20 cellular contexts compared by ENCODE assay signal in genomic region chr2:216107320-216107719, GRCh38. TPM values are rescaled to one million over a fixed set of nuclear protein-coding genes. Genes with fewer than 3 reads are reported as not detected.
A peak's percentile ranks its signal among the peaks of the same experiment; 100 is the strongest.
DNase-seq lines count a peak whose midpoint lies in the region; TF ChIP-seq lines count a peak whose summit lies in the region.
"Had no signal": no experiment of that assay in that cellular context is flagged by ENCODE, and none has a peak within 500 bp of the region (broad histone marks: within the 10 kb centered on the region; RNA-seq: fewer than 3 reads in every experiment).

No MANE protein-coding gene starts in this region.

- H2AFZ ChIP-seq in trophoblast cell (ENCODE audit: insufficient read depth, low read length, poor library complexity) (peak overlapping the region; percentile 79), OCI-LY7 (ENCODE audit: low read length) (no peak overlapping the region)

- H3K9me2 ChIP-seq in OCI-LY7 (ENCODE audit: insufficient read depth, low read length), result no peaks in the 10 kb centered on the region

- H3K4me2 ChIP-seq in trophoblast cell (ENCODE audit: low read length), result peak overlapping the region; percentile 26
- no peak overlapping the region for H3K4me2 ChIP-seq in OCI-LY7 (ENCODE audit: low read length)

- H2AK5ac ChIP-seq in trophoblast cell (ENCODE audit: low read length), result peak overlapping the region; percentile 68

- H4K8ac ChIP-seq in trophoblast cell (ENCODE audit: low read depth, low read length), result peak overlapping the region; percentile 95

- H3K27me3 ChIP-seq in adipocyte (replicated peaks; ENCODE audit: control insufficient read depth, insufficient read depth, low read length), result no peaks in the 10 kb centered on the region
- H3K27me3 ChIP-seq in iPS-15b (ENCODE audit: control insufficient read depth, insufficient read depth, low read length), result no peaks in the 10 kb centered on the region
- H3K27me3 ChIP-seq in trophoblast cell (ENCODE audit: insufficient read depth, low read length), result no peaks in the 10 kb centered on the region
- no peaks in the 10 kb centered on the region for H3K27me3 ChIP-seq in Peyer's patch
- H3K27me3 ChIP-seq: dorsolateral prefrontal cortex, sigmoid colon, thyroid gland had no signal

- H3K27ac Mint-ChIP-seq in activated CD4-positive, alpha-beta memory T cell treated with anti-CD3 and anti-CD28 coated beads, Interleukin-2, amount 10 ng/mL, durations not matched to agents 7 days and 5 days, result no peak overlapping the region
- no peak overlapping the region for H3K27ac Mint-ChIP-seq in activated CD4-positive, alpha-beta memory T cell treated with anti-CD3 and anti-CD28 coated beads for 36 hours
- H3K27ac Mint-ChIP-seq: natural killer cell had no signal

- DNase-seq in activated CD4-positive, alpha-beta memory T cell treated with anti-CD3 and anti-CD28 coated beads, Interleukin-2, amount 10 ng/mL, durations not matched to agents 7 days and 5 days, result no peak
- DNase-seq in activated CD4-positive, alpha-beta memory T cell treated with anti-CD3 and anti-CD28 coated beads for 36 hours, result no peak
- DNase-seq in adipocyte (ENCODE audit: low read depth) (no peak), trophoblast cell (no peak), Peyer's patch (no peak), OCI-LY7 (ENCODE audit: low spot score) (no peak), globus pallidus (ENCODE audit: low spot score) (no peak)
- DNase-seq: 8988T; activated CD8-positive, alpha-beta memory T cell treated with anti-CD3 and anti-CD28 coated beads for 24 hours; dorsolateral prefrontal cortex; EL; GOT3; natural killer cell; NCI-H2029; NCI-H524; sigmoid colon; stimulated activated CD4-positive, alpha-beta T cell treated with anti-CD3 and anti-CD28 coated beads, Interleukin-4, amount 100 ng/mL, for 4 hours; thyroid gland had no signal

- H3K79me1 ChIP-seq in trophoblast cell (ENCODE audit: low read length), result peaks cover 5% of the 10 kb centered on the region

- H4K91ac ChIP-seq in trophoblast cell (ENCODE audit: low read depth, low read length), result peak overlapping the region; percentile 56

- TF ChIP-seq POLR2A in Peyer's patch (IDR thresholded peaks at IDR 0.05), result no peak

- peak overlapping the region; percentile 99 for H3K9ac ChIP-seq in adipocyte (ENCODE audit: low read length)
- H3K9ac ChIP-seq in iPS-15b (ENCODE audit: low read depth, low read length), result peak overlapping the region; percentile 49
- H3K9ac ChIP-seq in trophoblast cell (ENCODE audit: low read length), result no peak overlapping the region

- no CpG with 5 or more reads among the region's 8 CpGs for WGBS in trophoblast cell (ENCODE audit: extremely low coverage, insufficient coverage, insufficient read length)

- H3K23ac ChIP-seq in trophoblast cell (ENCODE audit: low read length), result no peak overlapping the region

- no peak overlapping the region for H3K14ac ChIP-seq in trophoblast cell (ENCODE audit: low read length)

- H2BK5ac ChIP-seq in trophoblast cell (ENCODE audit: low read depth, low read length, poor library complexity), result no peak overlapping the region

- H3K18ac ChIP-seq in trophoblast cell (ENCODE audit: low read length), result no peak overlapping the region

- intact Hi-C loops in activated CD4-positive, alpha-beta memory T cell treated with anti-CD3 and anti-CD28 coated beads for 36 hours (cut with micrococcal nuclease), result no loop called here
- intact Hi-C loops in OCI-LY7 (cut with micrococcal nuclease; ENCODE audit: unreplicated experiment), result loop anchor here (10.0 kb wide), 1 partner anchor 1303 kb away; the partner anchor contains the start of gene BARD1

- H3K9me3 Mint-ChIP-seq in activated CD4-positive, alpha-beta memory T cell treated with anti-CD3 and anti-CD28 coated beads, Interleukin-2, amount 10 ng/mL, durations not matched to agents 7 days and 5 days, result no peaks in the 10 kb centered on the region
- no peaks in the 10 kb centered on the region for H3K9me3 Mint-ChIP-seq in activated CD4-positive, alpha-beta memory T cell treated with anti-CD3 and anti-CD28 coated beads for 36 hours
- H3K9me3 Mint-ChIP-seq: activated T-helper 2 cell treated with anti-CD3 and anti-CD28 coated beads, Interferon-gamma antibody, Interleukin-2, Interleukin-4, amounts not matched to agents 10 μg/mL and 5 μg/mL and 100 μg/mL, durations not matched to agents 14 hours and 24 hours and 36 hours; natural killer cell had no signal

- CTCF ChIA-PET in activated CD4-positive, alpha-beta memory T cell treated with anti-CD3 and anti-CD28 coated beads, Interleukin-2, amount 10 ng/mL, durations not matched to agents 7 days and 5 days (lab: Charles Lee), result interaction anchor here (1.0 to 4.1 kb wide), 3 partner anchors 14 to 49 kb away, joined by 3 to 32 read pairs (median 27); partner anchors contain the start of genes PECR and TMEM169
- CTCF ChIA-PET in activated CD4-positive, alpha-beta memory T cell treated with anti-CD3 and anti-CD28 coated beads for 36 hours (lab: Charles Lee), result interaction anchor here (3.3 to 7.6 kb wide), 4 partner anchors 13 to 74 kb away, joined by 32 to 50 read pairs (median 42); partner anchors contain the start of genes PECR and TMEM169
- CTCF ChIA-PET in OCI-LY7 (lab: Charles Lee; ENCODE audit: unreplicated experiment), result interaction anchor here (0.9 kb wide), 1 partner anchor 23 kb away, joined by 4 read pairs; no protein-coding TSS in a partner anchor

- H3K27ac ChIP-seq in trophoblast cell (ENCODE audit: low read depth, low read length) (no peak overlapping the region), Peyer's patch (peak overlapping the region in 2 of 4 donors; percentile 47 to 55), OCI-LY7 (ENCODE audit: low read depth, low read length, poor library complexity, severe bottlenecking) (no peak overlapping the region)
- H3K27ac ChIP-seq: dorsolateral prefrontal cortex, thyroid gland had no signal

- peaks cover 28% of the 10 kb centered on the region for H3K36me3 Mint-ChIP-seq in activated CD4-positive, alpha-beta memory T cell treated with anti-CD3 and anti-CD28 coated beads, Interleukin-2, amount 10 ng/mL, durations not matched to agents 7 days and 5 days (ENCODE audit: low read depth)
- H3K36me3 Mint-ChIP-seq in activated CD4-positive, alpha-beta memory T cell treated with anti-CD3 and anti-CD28 coated beads for 36 hours, result peaks cover 29% of the 10 kb centered on the region
- H3K36me3 Mint-ChIP-seq: natural killer cell had no signal

- peaks cover 27% of the 10 kb centered on the region for H3K4me1 ChIP-seq in adipocyte (ENCODE audit: control insufficient read depth, insufficient read depth, low read length)
- H3K4me1 ChIP-seq in iPS-15b (ENCODE audit: control insufficient read depth, insufficient read depth, low read length), result peaks cover 11% of the 10 kb centered on the region
- peaks cover 2 to 10% of the 10 kb centered on the region in 2 experiments for H3K4me1 ChIP-seq in trophoblast cell (ENCODE audit: control insufficient read depth in 1 of 2, insufficient read depth in 2 of 2, low read length in 2 of 2)
- H3K4me1 ChIP-seq in Peyer's patch, result peaks cover 0 to 18% (median 2%) of the 10 kb centered on the region in 4 donors
- peaks cover 29% of the 10 kb centered on the region for H3K4me1 ChIP-seq in OCI-LY7 (ENCODE audit: insufficient read depth, low read length, poor library complexity, severe bottlenecking)

- peak overlapping the region; percentile 1 for H3K4me3 Mint-ChIP-seq in activated CD4-positive, alpha-beta memory T cell treated with anti-CD3 and anti-CD28 coated beads, Interleukin-2, amount 10 ng/mL, durations not matched to agents 7 days and 5 days
- H3K4me3 Mint-ChIP-seq in activated CD4-positive, alpha-beta memory T cell treated with anti-CD3 and anti-CD28 coated beads for 36 hours, result no peak overlapping the region

- H3K9me3 ChIP-seq in adipocyte (ENCODE audit: control insufficient read depth, low read length), result no peaks in the 10 kb centered on the region
- no peaks in the 10 kb centered on the region for H3K9me3 ChIP-seq in iPS-15b (ENCODE audit: control insufficient read depth, insufficient read depth, low read length)
- no peaks in the 10 kb centered on the region for H3K9me3 ChIP-seq in trophoblast cell (ENCODE audit: insufficient read depth, low read depth, low read length)
- no peaks in the 10 kb centered on the region for H3K9me3 ChIP-seq in Peyer's patch
- H3K9me3 ChIP-seq in OCI-LY7 (ENCODE audit: low read length), result no peaks in the 10 kb centered on the region
- H3K9me3 ChIP-seq: sigmoid colon, thyroid gland had no signal

- H3K4me1 Mint-ChIP-seq in activated CD4-positive, alpha-beta memory T cell treated with anti-CD3 and anti-CD28 coated beads, Interleukin-2, amount 10 ng/mL, durations not matched to agents 7 days and 5 days, result peaks cover 37% of the 10 kb centered on the region
- peaks cover 32% of the 10 kb centered on the region for H3K4me1 Mint-ChIP-seq in activated CD4-positive, alpha-beta memory T cell treated with anti-CD3 and anti-CD28 coated beads for 36 hours (ENCODE audit: low read depth)

- POLR2A ChIA-PET in activated CD4-positive, alpha-beta memory T cell treated with anti-CD3 and anti-CD28 coated beads, Interleukin-2, amount 10 ng/mL, durations not matched to agents 7 days and 5 days (lab: Charles Lee), result interaction anchor here (0.9 to 8.5 kb wide), 3 partner anchors 12 to 75 kb away, joined by 3 to 103 read pairs (median 29); partner anchors contain the start of genes PECR and TMEM169
- POLR2A ChIA-PET in activated CD4-positive, alpha-beta memory T cell treated with anti-CD3 and anti-CD28 coated beads for 36 hours (lab: Charles Lee), result interaction anchor here (1.0 kb wide), 1 partner anchor 15 kb away, joined by 3 read pairs; no protein-coding TSS in a partner anchor
- POLR2A ChIA-PET in OCI-LY7 (lab: Charles Lee), result interaction anchor here (1.3 to 1.9 kb wide), 3 partner anchors 10 to 30 kb away, joined by 3 to 5 read pairs (median 5); no protein-coding TSS in a partner anchor

- H3K4ac ChIP-seq in trophoblast cell (ENCODE audit: low read depth, low read length), result no peak overlapping the region

- H3K36me3 ChIP-seq in adipocyte (ENCODE audit: control insufficient read depth, insufficient read depth, low read length, severe bottlenecking) (peaks cover 18% of the 10 kb centered on the region), iPS-15b (ENCODE audit: control insufficient read depth, insufficient read depth, low read length) (peaks cover 7% of the 10 kb centered on the region), trophoblast cell (ENCODE audit: control insufficient read depth in 1 of 2, insufficient read depth in 2 of 2, low read length in 2 of 2) (peaks cover 2 to 7% of the 10 kb centered on the region in 2 experiments), Peyer's patch (peaks cover 0 to 11% (median 0%) of the 10 kb centered on the region in 3 donors), OCI-LY7 (ENCODE audit: insufficient read depth, low read length) (peaks cover 22% of the 10 kb centered on the region)
- H3K36me3 ChIP-seq: thyroid gland had no signal

- peak overlapping the region; percentile 42 for H2BK12ac ChIP-seq in trophoblast cell (ENCODE audit: low read length)

- no peaks in the 10 kb centered on the region for H3K27me3 Mint-ChIP-seq in activated CD4-positive, alpha-beta memory T cell treated with anti-CD3 and anti-CD28 coated beads, Interleukin-2, amount 10 ng/mL, durations not matched to agents 7 days and 5 days
- peaks cover 2% of the 10 kb centered on the region for H3K27me3 Mint-ChIP-seq in activated CD4-positive, alpha-beta memory T cell treated with anti-CD3 and anti-CD28 coated beads for 36 hours

- TF ChIP-seq CTCF in Peyer's patch (IDR thresholded peaks at IDR 0.05) (no peak), OCI-LY7 (conservative IDR thresholded peaks at IDR 0.05; ENCODE audit: low read length) (no peak)

- H3K79me2 ChIP-seq in trophoblast cell (ENCODE audit: control insufficient read depth, insufficient read depth, low read length, poor library complexity), result peaks cover 5% of the 10 kb centered on the region
- peaks cover 31% of the 10 kb centered on the region for H3K79me2 ChIP-seq in OCI-LY7 (ENCODE audit: insufficient read depth, low read depth, low read length)

- BruUV-seq in OCI-LY7 (replicated peaks; lab: Mats Ljungman, UMichigan), result no TSS peak

- H4K12ac ChIP-seq in trophoblast cell (ENCODE audit: low read depth, low read length), result peak overlapping the region; percentile 51

- H3K4me3 ChIP-seq in adipocyte (ENCODE audit: low read length), result peak overlapping the region; percentile 8
- H3K4me3 ChIP-seq in iPS-15b (ENCODE audit: low read depth, low read length), result peak overlapping the region; percentile 16
- H3K4me3 ChIP-seq in trophoblast cell (ENCODE audit: low read depth, low read length), result no peak overlapping the region
- H3K4me3 ChIP-seq in Peyer's patch, result peak overlapping the region in 2 of 4 donors; percentile 23 to 73
- H3K4me3 ChIP-seq in OCI-LY7 (ENCODE audit: low read depth, low read length, poor library complexity, severe bottlenecking), result no peak overlapping the region
- H3K4me3 ChIP-seq: dorsolateral prefrontal cortex, thyroid gland had no signal

- H2BK120ac ChIP-seq in trophoblast cell (ENCODE audit: insufficient read depth, low read length, poor library complexity), result peak overlapping the region; percentile 62

- H4K20me1 ChIP-seq in OCI-LY7 (ENCODE audit: insufficient read depth, low read length), result peaks cover 18% of the 10 kb centered on the region; the same call in 1 of the 2 replicates

RNA-seq across cellular contexts. Expression of gene XRCC5, which starts 1.8 kb away (rescaled TPM):
- 100 to 1,000 TPM; 296 to 302 TPM for total RNA-seq in activated CD4-positive, alpha-beta memory T cell treated with anti-CD3 and anti-CD28 coated beads, Interleukin-2, amount 10 ng/mL, durations not matched to agents 7 days and 5 days
- total RNA-seq in activated CD4-positive, alpha-beta memory T cell treated with anti-CD3 and anti-CD28 coated beads for 36 hours, result 100 to 1,000 TPM; 510 to 515 TPM
- 193 and 196 TPM in 2 replicates for polyA plus RNA-seq in trophoblast cell (2013)
- total RNA-seq in Peyer's patch (100 to 1,000 TPM in 3 of 4 donors, 10 to 100 TPM in 1; 81.7 to 140 (median 111) TPM), OCI-LY7 (2022) (294 and 344 TPM in 2 replicates)
- 174 and 180 TPM in 2 replicates for total RNA-seq in OCI-LY7 (2014; rRNA removed; shearing (Covaris generic))

RNA-seq across cellular contexts. Expression of gene TMEM169, which starts 25.6 kb away (rescaled TPM):
- 1 to 10 TPM; 2.3 to 3.5 TPM for total RNA-seq in activated CD4-positive, alpha-beta memory T cell treated with anti-CD3 and anti-CD28 coated beads, Interleukin-2, amount 10 ng/mL, durations not matched to agents 7 days and 5 days
- 1 to 10 TPM; 2.0 to 2.7 TPM for total RNA-seq in activated CD4-positive, alpha-beta memory T cell treated with anti-CD3 and anti-CD28 coated beads for 36 hours
- 0.33 and 0.47 TPM in 2 replicates for polyA plus RNA-seq in trophoblast cell (2013)
- total RNA-seq in Peyer's patch (1 to 10 TPM in 1 of 4 donors, not detected in 3; 1.6 TPM), OCI-LY7 (2022) (0.42 and 0.57 TPM in 2 replicates)
- 0.09 and 0.59 TPM in 2 replicates for total RNA-seq in OCI-LY7 (2014; rRNA removed; shearing (Covaris generic))

RNA-seq across cellular contexts. Expression of gene PECR, which starts 25.7 kb away (rescaled TPM):
- total RNA-seq in activated CD4-positive, alpha-beta memory T cell treated with anti-CD3 and anti-CD28 coated beads, Interleukin-2, amount 10 ng/mL, durations not matched to agents 7 days and 5 days, result 10 to 100 TPM; 32.5 to 34.7 TPM
- 10 to 100 TPM; 23.3 to 27.6 TPM for total RNA-seq in activated CD4-positive, alpha-beta memory T cell treated with anti-CD3 and anti-CD28 coated beads for 36 hours
- 1.9 and 2.2 TPM in 2 replicates for polyA plus RNA-seq in trophoblast cell (2013)
- total RNA-seq in Peyer's patch, result 10 to 100 TPM; 44.6 to 85.6 (median 54.3) TPM
- 2.3 and 7.3 TPM in 2 replicates for total RNA-seq in OCI-LY7 (2014; rRNA removed; shearing (Covaris generic))
- total RNA-seq in OCI-LY7 (2022), result 5.3 and 5.7 TPM in 2 replicates

Comparison
In these comparisons a context has a peak if more than half of its experiments do, and no peak if none do; other contexts are left out.
1. H3K4me3 ChIP-seq: peak in adipocyte (single experiment) and iPS-15b (single experiment); none in trophoblast cell (single experiment) and OCI-LY7 (single experiment).